ENCODE assay signal across 8 cellular contexts in genomic region chrX:57453901-57454300, GRCh38.
DNase-seq lines count a peak whose midpoint lies in the region; ATAC-seq and TF ChIP-seq lines count a peak whose summit lies in the region.

No MANE protein-coding gene starts in this region.

- H2AFZ ChIP-seq in SU-DHL-6 (ENCODE audit: low read depth, low read length, severe bottlenecking) = no peak overlapping the region

- no peaks in the 10 kb centered on the region for H3K27me3 Mint-ChIP-seq in CD4-positive, alpha-beta memory T cell
- H3K27me3 Mint-ChIP-seq in type B pancreatic cell = no peaks in the 10 kb centered on the region

- CTCF ChIA-PET in CD4-positive, alpha-beta memory T cell (lab: Charles Lee; ENCODE audit: partially characterized antibody) = interaction anchor here (1.3 to 3.9 kb wide), 2 partner anchors 72 to 170 kb away, joined by 3 to 59 read pairs; partner anchors contain the start of gene FAAH2

- H3K4me3 Mint-ChIP-seq in CD4-positive, alpha-beta memory T cell = no peak overlapping the region
- no peak overlapping the region for H3K4me3 Mint-ChIP-seq in type B pancreatic cell

- H3K27ac Mint-ChIP-seq in CD4-positive, alpha-beta memory T cell = peak overlapping the region in 2 of 7 donors; percentile 29 to 68
- no peak overlapping the region for H3K27ac Mint-ChIP-seq in type B pancreatic cell

- peak; percentile 66 for ATAC-seq in GM18858 (IDR thresholded peaks at IDR 0.05; ENCODE audit: unreplicated experiment)
- peak; percentile 83 for ATAC-seq in HG03378 (IDR thresholded peaks at IDR 0.05; ENCODE audit: unreplicated experiment)

- H3F3A ChIP-seq in SU-DHL-6 (ENCODE audit: insufficient read depth) = no peaks in the 10 kb centered on the region

- H3K27me3 ChIP-seq in CD4-positive, alpha-beta memory T cell (ENCODE audit: insufficient read depth, low read length) = no peaks in the 10 kb centered on the region
- H3K27me3 ChIP-seq in SU-DHL-6 (ENCODE audit: low read length) (no peaks in the 10 kb centered on the region), right atrium auricular region (no peaks in the 10 kb centered on the region)

- H3K36me3 ChIP-seq in CD4-positive, alpha-beta memory T cell (ENCODE audit: insufficient read depth, low read length) = no peaks in the 10 kb centered on the region
- H3K36me3 ChIP-seq in SU-DHL-6 (ENCODE audit: low read length) (no peaks in the 10 kb centered on the region), right atrium auricular region (no peaks in the 10 kb centered on the region)

- no peak overlapping the region for H3K27ac ChIP-seq in CD4-positive, alpha-beta memory T cell (ENCODE audit: low read depth, low read length)
- no peak overlapping the region for H3K27ac ChIP-seq in SU-DHL-6 (ENCODE audit: low read depth, low read length)
- no peak overlapping the region for H3K27ac ChIP-seq in right atrium auricular region

- H3K9ac ChIP-seq in SU-DHL-6 (ENCODE audit: low read length) = no peak overlapping the region

- peak; percentile 25 to 36 (median 33) for DNase-seq in CD4-positive, alpha-beta memory T cell
- DNase-seq in fibroblast of peridontal ligament (ENCODE audit: extremely low read depth) (peak; percentile 1), type B pancreatic cell (ENCODE audit: extremely low spot score, unreplicated experiment) (no peak), kidney glomerular epithelial cell (lab: John Stamatoyannopoulos, UW) (no peak), right atrium auricular region (ENCODE audit: low spot score) (no peak)

- no peaks in the 10 kb centered on the region for H3K9me3 ChIP-seq in CD4-positive, alpha-beta memory T cell (ENCODE audit: control insufficient read depth in 1 of 2, low read length in 2 of 2)
- H3K9me3 ChIP-seq in SU-DHL-6 (ENCODE audit: insufficient read depth, low read length) = no peaks in the 10 kb centered on the region
- H3K9me3 ChIP-seq in right atrium auricular region = peaks cover 0 to 10% of the 10 kb centered on the region in 2 donors

- H3K4me1 Mint-ChIP-seq in CD4-positive, alpha-beta memory T cell = peaks cover 0 to 2% (median 0%) of the 10 kb centered on the region in 4 donors
- no peaks in the 10 kb centered on the region for H3K4me1 Mint-ChIP-seq in type B pancreatic cell (ENCODE audit: unreplicated experiment)

- intact Hi-C loops in CD4-positive, alpha-beta memory T cell (cut with micrococcal nuclease) = loop anchor here (1.0 to 10.0 kb wide), 2 partner anchors 79 to 172 kb away; no protein-coding TSS in a partner anchor

- H3K4me3 ChIP-seq in CD4-positive, alpha-beta memory T cell (ENCODE audit: low read length in 2 of 2) = no peak overlapping the region
- no peak overlapping the region for H3K4me3 ChIP-seq in SU-DHL-6 (ENCODE audit: insufficient read depth, low read length, poor library complexity, severe bottlenecking)
- no peak overlapping the region for H3K4me3 ChIP-seq in right atrium auricular region

- H4K20me1 ChIP-seq in SU-DHL-6 (ENCODE audit: low read depth, low read length) = no peaks in the 10 kb centered on the region

- no peaks in the 10 kb centered on the region for H3K4me1 ChIP-seq in CD4-positive, alpha-beta memory T cell (ENCODE audit: insufficient read depth, low read length)
- no peaks in the 10 kb centered on the region for H3K4me1 ChIP-seq in right atrium auricular region

- H3K9me2 ChIP-seq in SU-DHL-6 (replicated peaks; ENCODE audit: insufficient read depth, low read length) = no peaks in the 10 kb centered on the region

- POLR2A ChIA-PET in CD4-positive, alpha-beta memory T cell (lab: Charles Lee; ENCODE audit: partially characterized antibody) = no interaction called here

- H3K4me2 ChIP-seq in SU-DHL-6 (ENCODE audit: low read depth, low read length, poor library complexity, severe bottlenecking) = no peak overlapping the region

- H3K36me3 Mint-ChIP-seq in CD4-positive, alpha-beta memory T cell = peaks cover 13 to 18% of the 10 kb centered on the region in 2 donors
- H3K36me3 Mint-ChIP-seq in type B pancreatic cell = peaks cover 3% of the 10 kb centered on the region

- H3K9me3 Mint-ChIP-seq in CD4-positive, alpha-beta memory T cell = peaks cover 0 to 20% (median 5%) of the 10 kb centered on the region in 8 donors
- no peaks in the 10 kb centered on the region for H3K9me3 Mint-ChIP-seq in type B pancreatic cell

- H3K79me2 ChIP-seq in SU-DHL-6 (ENCODE audit: insufficient read depth, low read length) = no peaks in the 10 kb centered on the region

- TF ChIP-seq CTCF in SU-DHL-6 (IDR thresholded peaks at IDR 0.05; ENCODE audit: insufficient read depth, low read length, poor library complexity, severe bottlenecking) (peak; percentile 34), type B pancreatic cell (conservative IDR thresholded peaks at IDR 0.05) (peak; percentile 59), right atrium auricular region (IDR thresholded peaks at IDR 0.05) (peak in 1 of 2 donors; percentile 52)

Comparison
In these comparisons a context has a peak if more than half of its experiments do, and no peak if none do; other contexts are left out.
1. DNase-seq: peak in CD4-positive, alpha-beta memory T cell (5 of 5) and fibroblast of peridontal ligament (single experiment); none in type B pancreatic cell (single experiment), kidney glomerular epithelial cell (single experiment) and right atrium auricular region (single experiment).